Comparison of ENCODE assay signal across 10 cellular contexts in the genomic region with DNA sequence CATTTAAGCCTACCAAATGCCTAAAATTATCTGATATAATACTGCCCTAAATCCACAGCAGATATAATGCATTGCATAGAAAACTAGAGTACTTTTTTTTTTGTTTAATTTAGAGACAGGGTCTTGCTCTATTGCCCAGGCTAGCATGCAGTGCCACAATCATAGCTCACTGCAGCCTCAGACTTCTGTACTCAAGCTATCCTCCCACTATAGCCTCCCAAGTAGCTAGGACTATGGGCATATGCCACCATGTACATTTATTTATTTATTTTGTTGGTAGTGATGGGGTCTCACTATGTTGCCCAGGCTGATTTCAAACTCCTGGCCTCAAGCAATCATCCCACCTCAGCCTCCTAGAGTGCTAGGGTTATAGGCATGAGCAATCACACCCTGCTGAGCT.
"Had no signal": no experiment of that assay in that cellular context is flagged by ENCODE, and none has a peak within 500 bp of the region (broad histone marks: within the 10 kb centered on the region; RNA-seq: fewer than 3 reads in every experiment).

No MANE protein-coding gene starts in this region.

- H3K27ac Mint-ChIP-seq: GM23338, H9, HFFc6, IgD-negative memory B cell had no signal

- H3K4me3 ChIP-seq: GM23338 had no signal

- DNase-seq: H9, HCEC 1CT, HFFc6, KG1 had no signal

- H3K4me2 ChIP-seq: GM23338 had no signal

- H2AFZ ChIP-seq: GM23338 had no signal

- H3K27me3 Mint-ChIP-seq: IgD-negative memory B cell had no signal

- H3K27ac ChIP-seq: HL-60 had no signal

- FAIRE-seq: H1, H54, HepG2 had no signal

- H3K9me3 Mint-ChIP-seq: GM23338, H9, HFFc6, IgD-negative memory B cell had no signal

- H3K4me3 Mint-ChIP-seq: GM23338, H9, HFFc6, IgD-negative memory B cell had no signal

- H3K4me1 Mint-ChIP-seq: GM23338, H9 had no signal

- ATAC-seq: GM23338, HepG2 had no signal
